Comparison of ENCODE assay signal across 14 cellular contexts in genomic region chr3:172846706-172847105, GRCh38.
DNase-seq lines count a peak whose midpoint lies in the region; ATAC-seq and TF ChIP-seq lines count a peak whose summit lies in the region.
"Had no signal": no experiment of that assay in that cellular context is flagged by ENCODE, and none has a peak within 500 bp of the region (broad histone marks: within the 10 kb centered on the region; RNA-seq: fewer than 3 reads in every experiment).

No MANE protein-coding gene starts in this region.

- H3K27me3 Mint-ChIP-seq in WTC11 (ENCODE audit: low read depth): no peaks in the 10 kb centered on the region
- H3K27me3 Mint-ChIP-seq: type B pancreatic cell had no signal

- DNase-seq in Daoy (ENCODE audit: low read depth) (peak; percentile 86), M059J (ENCODE audit: low read depth) (peak; percentile 84), WTC11 (ENCODE audit: low spot score) (no peak), kidney glomerular epithelial cell (lab: John Stamatoyannopoulos, UW) (peak; percentile 96), AG08395 (ENCODE audit: low spot score) (no peak), CD1c-positive myeloid dendritic cell (ENCODE audit: extremely low spot score) (no peak)
- DNase-seq: activated naive CD4-positive, alpha-beta T cell; kidney; NCI-H2029; SHP77 had no signal

- ATAC-seq in WTC11 (no peak), HG03432 (IDR thresholded peaks at IDR 0.05; ENCODE audit: unreplicated experiment) (no peak), GM18868 (IDR thresholded peaks at IDR 0.05; ENCODE audit: unreplicated experiment) (no peak)

- TF ChIP-seq CTCF in WTC11 (IDR thresholded peaks at IDR 0.05): no peak

- H3K27ac Mint-ChIP-seq in WTC11: peak overlapping the region; percentile 21; the same call in 1 of the 2 replicates
- H3K27ac Mint-ChIP-seq: type B pancreatic cell had no signal

- H3K36me3 Mint-ChIP-seq in WTC11: no peaks in the 10 kb centered on the region
- H3K36me3 Mint-ChIP-seq: CD14-positive monocyte, type B pancreatic cell had no signal

- H3K4me3 Mint-ChIP-seq in WTC11: no peak overlapping the region
- H3K4me3 Mint-ChIP-seq: CD14-positive monocyte, type B pancreatic cell had no signal

- peaks cover 11% of the 10 kb centered on the region for H3K4me1 Mint-ChIP-seq in WTC11

- POLR2A ChIA-PET in WTC11 (lab: Charles Lee): no interaction called here

- CTCF ChIA-PET in WTC11 (lab: Charles Lee): no interaction called here

- H3K9me3 Mint-ChIP-seq in WTC11: no peaks in the 10 kb centered on the region

TF ChIP-seq in WTC11, 78 proteins besides CTCF, POLR2A, EP300 and RAD21:
- TF ChIP-seq ZBTB21 (CRISPR knock-in tag; IDR thresholded peaks at IDR 0.05; ENCODE audit: borderline replicate concordance) (no peak), E2F4 (CRISPR knock-in tag; IDR thresholded peaks at IDR 0.05; ENCODE audit: borderline replicate concordance, low read depth) (no peak), ZNF263 (CRISPR knock-in tag; IDR thresholded peaks at IDR 0.05; ENCODE audit: low read depth) (no peak), OVOL2 (CRISPR knock-in tag; IDR thresholded peaks at IDR 0.05; ENCODE audit: borderline replicate concordance) (no peak), ARID4B (CRISPR knock-in tag; IDR thresholded peaks at IDR 0.05; ENCODE audit: borderline replicate concordance) (no peak), HMGXB4 (CRISPR knock-in tag; IDR thresholded peaks at IDR 0.05) (no peak), CREM (CRISPR knock-in tag; IDR thresholded peaks at IDR 0.05) (no peak), ZNF219 (CRISPR knock-in tag; IDR thresholded peaks at IDR 0.05; ENCODE audit: borderline replicate concordance) (no peak), NR1H2 (CRISPR knock-in tag; IDR thresholded peaks at IDR 0.05) (no peak), ATF1 (CRISPR knock-in tag; IDR thresholded peaks at IDR 0.05) (no peak)
TF ChIP-seq in WTC11: peak in this region for 0.

Comparison
In these comparisons a context has a peak if more than half of its experiments do, and no peak if none do; other contexts are left out.
1. DNase-seq: peak in Daoy (single experiment), M059J (single experiment) and kidney glomerular epithelial cell (single experiment); none in WTC11 (single experiment), AG08395 (single experiment) and CD1c-positive myeloid dendritic cell (single experiment).